Comparison of ENCODE assay signal across 18 cellular contexts in the genomic region with DNA sequence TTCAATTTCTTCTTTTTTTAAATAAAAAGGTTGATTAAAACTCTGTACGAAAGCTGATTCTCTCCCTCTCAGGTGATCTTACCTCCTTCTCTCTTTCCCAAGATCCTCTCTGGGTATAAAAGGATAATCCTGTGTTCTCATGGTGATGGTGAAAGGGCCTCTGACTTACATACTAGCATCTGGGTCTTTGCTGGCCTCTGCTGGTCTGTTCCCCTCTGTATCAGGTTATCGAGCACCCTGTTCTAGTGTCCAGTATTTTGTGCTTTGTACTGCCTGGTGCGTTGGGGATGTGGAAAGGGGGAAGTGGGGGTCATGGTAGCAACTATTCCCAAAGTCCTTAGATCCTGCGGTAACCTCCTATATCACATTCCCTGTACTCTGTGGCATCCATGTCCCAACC.
DNase-seq lines count a peak whose midpoint lies in the region; ATAC-seq and TF ChIP-seq lines count a peak whose summit lies in the region.
"Had no signal": no experiment of that assay in that cellular context is flagged by ENCODE, and none has a peak within 500 bp of the region (broad histone marks: within the 10 kb centered on the region; RNA-seq: fewer than 3 reads in every experiment).

No MANE protein-coding gene starts in this region.

- no peak overlapping the region for H3K27ac Mint-ChIP-seq in Calu3 (ENCODE audit: unreplicated experiment)
- H3K27ac Mint-ChIP-seq: activated CD8-positive, alpha-beta memory T cell treated with anti-CD3 and anti-CD28 coated beads, Interleukin-2, amount 10 ng/mL, durations not matched to agents 7 days and 5 days had no signal

- no peak for ATAC-seq in GM21367 (IDR thresholded peaks at IDR 0.05; ENCODE audit: unreplicated experiment)
- ATAC-seq: activated CD8-positive, alpha-beta memory T cell treated with anti-CD3 and anti-CD28 coated beads, Interleukin-2, amount 10 ng/mL, durations not matched to agents 7 days and 5 days; Right ventricle myocardium inferior had no signal

- BruUV-seq in Calu3 (replicated peaks; lab: Mats Ljungman, UMichigan) = no TSS peak

- no peak overlapping the region for H3K4me3 Mint-ChIP-seq in Calu3 (ENCODE audit: low read depth, unreplicated experiment)
- H3K4me3 Mint-ChIP-seq: activated CD8-positive, alpha-beta memory T cell treated with anti-CD3 and anti-CD28 coated beads, Interleukin-2, amount 10 ng/mL, durations not matched to agents 7 days and 5 days had no signal

- no peaks in the 10 kb centered on the region for H3K27me3 Mint-ChIP-seq in Calu3 (ENCODE audit: unreplicated experiment)
- H3K27me3 Mint-ChIP-seq: activated CD8-positive, alpha-beta memory T cell treated with anti-CD3 and anti-CD28 coated beads, Interleukin-2, amount 10 ng/mL, durations not matched to agents 7 days and 5 days had no signal

- H3K9me3 Mint-ChIP-seq in Calu3 (ENCODE audit: low read depth, unreplicated experiment) = no peaks in the 10 kb centered on the region

- no peak overlapping the region for H3K4me3 ChIP-seq in cardiac fibroblast (replicated peaks in 1 of 2; ENCODE audit: low read depth in 2 of 2, low read length in 2 of 2)
- H3K4me3 ChIP-seq: BLaER1, colonic mucosa, skin epidermis, thyroid gland had no signal

- CTCF ChIA-PET in Calu3 (lab: Charles Lee) = no interaction called here

- no peaks in the 10 kb centered on the region for H3K4me1 Mint-ChIP-seq in Calu3 (ENCODE audit: low read depth, unreplicated experiment)
- H3K4me1 Mint-ChIP-seq: activated CD8-positive, alpha-beta memory T cell treated with anti-CD3 and anti-CD28 coated beads, Interleukin-2, amount 10 ng/mL, durations not matched to agents 7 days and 5 days had no signal

- DNase-seq in Calu3 = peak; percentile 11
- DNase-seq in NCI-H69 (lab: John Stamatoyannopoulos, UW) = peak; percentile 46
- peak; percentile 9 to 34 for DNase-seq in cardiac fibroblast (ENCODE audit: low read depth in 2 of 2)
- peak; percentile 22 for DNase-seq in medulla oblongata (ENCODE audit: extremely low spot score)
- no peak for DNase-seq in activated CD4-positive, CD25-positive, alpha-beta regulatory T cell (lab: John Stamatoyannopoulos, UW)
- DNase-seq in DMS79 treated with DMSO at 0.1 percent for 48 hours (lab: John Stamatoyannopoulos, UW) = no peak
- DNase-seq in SKM-1 (lab: John Stamatoyannopoulos, UW; ENCODE audit: unreplicated experiment) = no peak
- DNase-seq: activated CD8-positive, alpha-beta memory T cell treated with anti-CD3 and anti-CD28 coated beads, Interleukin-2, amount 10 ng/mL, durations not matched to agents 7 days and 5 days; activated effector memory CD4-positive, alpha-beta T cell treated with Interleukin-2 at 50 U/mL for 16 hours; amniotic stem cell; colonic mucosa; Karpas-422; NCI-H1105; thyroid gland had no signal

- TF ChIP-seq CTCF in Calu3 (IDR thresholded peaks at IDR 0.05; ENCODE audit: unreplicated experiment) (no peak), cardiac fibroblast (IDR thresholded peaks at IDR 0.05; ENCODE audit: low read depth, low read length) (peak; percentile 18)

- intact Hi-C loops in Calu3 (cut with micrococcal nuclease; ENCODE audit: unreplicated experiment) = loop anchor here (1.0 to 10.0 kb wide), 2 partner anchors 333 to 336 kb away; a partner anchor contains a TSS

- no peaks in the 10 kb centered on the region for H3K36me3 Mint-ChIP-seq in Calu3 (ENCODE audit: insufficient read depth, unreplicated experiment)
- H3K36me3 Mint-ChIP-seq: activated CD8-positive, alpha-beta memory T cell treated with anti-CD3 and anti-CD28 coated beads, Interleukin-2, amount 10 ng/mL, durations not matched to agents 7 days and 5 days had no signal

Comparison
In these comparisons a context has a peak if more than half of its experiments do, and no peak if none do; other contexts are left out.
1. DNase-seq: peak in Calu3 (single experiment), NCI-H69 (single experiment), cardiac fibroblast (2 of 2) and medulla oblongata (single experiment); none in activated CD4-positive, CD25-positive, alpha-beta regulatory T cell (0 of 4), DMS79 treated with DMSO at 0.1 percent for 48 hours (single experiment) and SKM-1 (single experiment).